Comparison of ENCODE assay signal across 13 cellular contexts in genomic region chr16:56980792-56981724, GRCh38. TPM values are rescaled to one million over a fixed set of nuclear protein-coding genes. Genes with fewer than 3 reads are reported as not detected.
DNase-seq lines count a peak whose midpoint lies in the region; ATAC-seq and TF ChIP-seq lines count a peak whose summit lies in the region.
"Had no signal": no experiment of that assay in that cellular context is flagged by ENCODE, and none has a peak within 500 bp of the region (broad histone marks: within the 10 kb centered on the region; RNA-seq: fewer than 3 reads in every experiment).

No MANE protein-coding gene starts in this region.

- H3K4me1 Mint-ChIP-seq in activated naive CD4-positive, alpha-beta T cell treated with anti-CD3 and anti-CD28 coated beads for 36 hours (ENCODE audit: low read depth), result peaks cover 48% of the 10 kb centered on the region
- peaks cover 52% of the 10 kb centered on the region for H3K4me1 Mint-ChIP-seq in activated T-helper 1 cell treated with anti-CD3 and anti-CD28 coated beads, Interleukin-12 subunit alpha, Interleukin-12 subunit beta, Interleukin-2, Interleukin-4 antibody, amounts not matched to agents 30 ng/mL and 10 ng/mL and 1 ng/mL, durations not matched to agents 14 hours and 24 hours and 36 hours (ENCODE audit: low read depth)
- H3K4me1 Mint-ChIP-seq in stimulated activated naive CD8-positive, alpha-beta T cell treated with anti-CD3 and anti-CD28 coated beads, Interleukin-15, amount 100 ng/mL, for 72 hours, result peaks cover 93% of the 10 kb centered on the region
- H3K4me1 Mint-ChIP-seq in HFFc6 (ENCODE audit: low read depth), result peaks cover 17% of the 10 kb centered on the region

- intact Hi-C loops in activated naive CD4-positive, alpha-beta T cell treated with anti-CD3 and anti-CD28 coated beads for 36 hours (cut with micrococcal nuclease), result no loop called here
- intact Hi-C loops in activated T-helper 1 cell treated with anti-CD3 and anti-CD28 coated beads, Interleukin-12 subunit alpha, Interleukin-12 subunit beta, Interleukin-2, Interleukin-4 antibody, amounts not matched to agents 30 ng/mL and 10 ng/mL and 1 ng/mL, durations not matched to agents 14 hours and 24 hours and 36 hours (cut with micrococcal nuclease), result no loop called here

- no peak for TF ChIP-seq CTCF in HFFc6 (IDR thresholded peaks at IDR 0.05)

- ATAC-seq in HG02981 (IDR thresholded peaks at IDR 0.05; ENCODE audit: unreplicated experiment), result peak; percentile 50
- peak; percentile 33 for ATAC-seq in stimulated activated naive CD8-positive, alpha-beta T cell treated with anti-CD3 and anti-CD28 coated beads, Interleukin-15, amount 100 ng/mL, for 72 hours
- ATAC-seq in GM21528 (IDR thresholded peaks at IDR 0.05; ENCODE audit: low FRiP score, unreplicated experiment), result no peak

- H3K27me3 Mint-ChIP-seq in activated naive CD4-positive, alpha-beta T cell treated with anti-CD3 and anti-CD28 coated beads for 36 hours (ENCODE audit: low read depth), result no peaks in the 10 kb centered on the region
- no peaks in the 10 kb centered on the region for H3K27me3 Mint-ChIP-seq in activated T-helper 1 cell treated with anti-CD3 and anti-CD28 coated beads, Interleukin-12 subunit alpha, Interleukin-12 subunit beta, Interleukin-2, Interleukin-4 antibody, amounts not matched to agents 30 ng/mL and 10 ng/mL and 1 ng/mL, durations not matched to agents 14 hours and 24 hours and 36 hours (ENCODE audit: insufficient read depth)
- H3K27me3 Mint-ChIP-seq in stimulated activated naive CD8-positive, alpha-beta T cell treated with anti-CD3 and anti-CD28 coated beads, Interleukin-15, amount 100 ng/mL, for 72 hours, result no peaks in the 10 kb centered on the region
- H3K27me3 Mint-ChIP-seq in HFFc6 (ENCODE audit: insufficient read depth), result no peaks in the 10 kb centered on the region; the same call in 1 of the 2 replicates

- no peak overlapping the region for H3K4me3 Mint-ChIP-seq in activated naive CD4-positive, alpha-beta T cell treated with anti-CD3 and anti-CD28 coated beads for 36 hours
- no peak overlapping the region for H3K4me3 Mint-ChIP-seq in activated T-helper 1 cell treated with anti-CD3 and anti-CD28 coated beads, Interleukin-12 subunit alpha, Interleukin-12 subunit beta, Interleukin-2, Interleukin-4 antibody, amounts not matched to agents 30 ng/mL and 10 ng/mL and 1 ng/mL, durations not matched to agents 14 hours and 24 hours and 36 hours
- H3K4me3 Mint-ChIP-seq in stimulated activated naive CD8-positive, alpha-beta T cell treated with anti-CD3 and anti-CD28 coated beads, Interleukin-15, amount 100 ng/mL, for 72 hours, result peak overlapping the region; percentile 72 to 74
- no peak overlapping the region for H3K4me3 Mint-ChIP-seq in HFFc6
- H3K4me3 Mint-ChIP-seq: brain had no signal

- peaks cover 16% of the 10 kb centered on the region for H3K36me3 Mint-ChIP-seq in activated naive CD4-positive, alpha-beta T cell treated with anti-CD3 and anti-CD28 coated beads for 36 hours (ENCODE audit: low read depth)
- peaks cover 33% of the 10 kb centered on the region for H3K36me3 Mint-ChIP-seq in activated T-helper 1 cell treated with anti-CD3 and anti-CD28 coated beads, Interleukin-12 subunit alpha, Interleukin-12 subunit beta, Interleukin-2, Interleukin-4 antibody, amounts not matched to agents 30 ng/mL and 10 ng/mL and 1 ng/mL, durations not matched to agents 14 hours and 24 hours and 36 hours (ENCODE audit: low read depth)
- H3K36me3 Mint-ChIP-seq in HFFc6 (ENCODE audit: low read depth), result 0 out of 2 replicates have a peak, but pooled peaks cover 7% of the 10 kb centered on the region
- H3K36me3 Mint-ChIP-seq: brain had no signal

- DNase-seq in activated naive CD4-positive, alpha-beta T cell treated with anti-CD3 and anti-CD28 coated beads for 36 hours, result no peak
- no peak for DNase-seq in activated naive CD4-positive, alpha-beta T cell (lab: John Stamatoyannopoulos, UW)
- no peak for DNase-seq in activated T-helper 1 cell treated with anti-CD3 and anti-CD28 coated beads, Interleukin-12 subunit alpha, Interleukin-12 subunit beta, Interleukin-2, Interleukin-4 antibody, amounts not matched to agents 30 ng/mL and 10 ng/mL and 1 ng/mL, durations not matched to agents 14 hours and 24 hours and 36 hours (ENCODE audit: low spot score)
- no peak for DNase-seq in stimulated activated naive CD8-positive, alpha-beta T cell treated with anti-CD3 and anti-CD28 coated beads, Interleukin-15, amount 100 ng/mL, for 72 hours
- no peak for DNase-seq in DMS 273 treated with DMSO at 0.1 percent for 48 hours (lab: John Stamatoyannopoulos, UW)
- DNase-seq in HFFc6, result no peak
- DNase-seq: activated CD8-positive, alpha-beta memory T cell treated with anti-CD3 and anti-CD28 coated beads, Interleukin-2, amount 50 U/mL, for 48 hours; hypothalamus; NCI-H1417 had no signal

- CTCF ChIA-PET in activated naive CD4-positive, alpha-beta T cell treated with anti-CD3 and anti-CD28 coated beads for 36 hours (lab: Charles Lee), result interaction anchor here (0.7 to 5.1 kb wide), 4 partner anchors 13 to 103 kb away, joined by 3 to 39 read pairs (median 4); no protein-coding TSS in a partner anchor

- H3K27ac Mint-ChIP-seq in activated naive CD4-positive, alpha-beta T cell treated with anti-CD3 and anti-CD28 coated beads for 36 hours, result peak overlapping the region; percentile 31
- H3K27ac Mint-ChIP-seq in activated T-helper 1 cell treated with anti-CD3 and anti-CD28 coated beads, Interleukin-12 subunit alpha, Interleukin-12 subunit beta, Interleukin-2, Interleukin-4 antibody, amounts not matched to agents 30 ng/mL and 10 ng/mL and 1 ng/mL, durations not matched to agents 14 hours and 24 hours and 36 hours, result peak overlapping the region; percentile 70
- peak overlapping the region; percentile 88 to 89 for H3K27ac Mint-ChIP-seq in stimulated activated naive CD8-positive, alpha-beta T cell treated with anti-CD3 and anti-CD28 coated beads, Interleukin-15, amount 100 ng/mL, for 72 hours
- no peak overlapping the region for H3K27ac Mint-ChIP-seq in HFFc6

- H3K9me3 Mint-ChIP-seq in activated naive CD4-positive, alpha-beta T cell treated with anti-CD3 and anti-CD28 coated beads for 36 hours, result no peaks in the 10 kb centered on the region
- no peaks in the 10 kb centered on the region for H3K9me3 Mint-ChIP-seq in activated T-helper 1 cell treated with anti-CD3 and anti-CD28 coated beads, Interleukin-12 subunit alpha, Interleukin-12 subunit beta, Interleukin-2, Interleukin-4 antibody, amounts not matched to agents 30 ng/mL and 10 ng/mL and 1 ng/mL, durations not matched to agents 14 hours and 24 hours and 36 hours
- no peaks in the 10 kb centered on the region for H3K9me3 Mint-ChIP-seq in stimulated activated naive CD8-positive, alpha-beta T cell treated with anti-CD3 and anti-CD28 coated beads, Interleukin-15, amount 100 ng/mL, for 72 hours
- H3K9me3 Mint-ChIP-seq in HFFc6, result no peaks in the 10 kb centered on the region
- H3K9me3 Mint-ChIP-seq: brain had no signal

RNA-seq across cellular contexts. Expression of gene NLRC5, which starts 8.3 kb away (rescaled TPM):
- 100 to 1,000 TPM; 104 to 119 TPM for total RNA-seq in activated naive CD4-positive, alpha-beta T cell treated with anti-CD3 and anti-CD28 coated beads for 36 hours
- 164 and 175 TPM in 2 replicates for total RNA-seq in activated T-helper 1 cell treated with anti-CD3 and anti-CD28 coated beads, Interleukin-12 subunit alpha, Interleukin-12 subunit beta, Interleukin-2, Interleukin-4 antibody, amounts not matched to agents 30 ng/mL and 10 ng/mL and 1 ng/mL, durations not matched to agents 14 hours and 24 hours and 36 hours
- total RNA-seq in HFFc6 (2021; fragmentation: NEBNext Ultra II Directional; extraction: Animal tissue kit (Norgen Biotek cat#: 25700)), result 10 to 100 TPM; 18.2 to 26.2 (median 21.7) TPM

RNA-seq across cellular contexts. Expression of gene CETP, which starts 19.3 kb away (rescaled TPM):
- not detected for total RNA-seq in activated naive CD4-positive, alpha-beta T cell treated with anti-CD3 and anti-CD28 coated beads for 36 hours
- 0.23 and 0.24 TPM in 2 replicates for total RNA-seq in activated T-helper 1 cell treated with anti-CD3 and anti-CD28 coated beads, Interleukin-12 subunit alpha, Interleukin-12 subunit beta, Interleukin-2, Interleukin-4 antibody, amounts not matched to agents 30 ng/mL and 10 ng/mL and 1 ng/mL, durations not matched to agents 14 hours and 24 hours and 36 hours
- total RNA-seq in HFFc6 (2021; fragmentation: NEBNext Ultra II Directional; extraction: Animal tissue kit (Norgen Biotek cat#: 25700)), result not detected
- total RNA-seq: T-helper 2 cell treated with Interferon-gamma antibody and Interleukin-4, amounts not matched to agents 100 ng/mL and 5 ng/mL, for 36 hours had no signal

RNA-seq across cellular contexts. Expression of gene HERPUD1, which starts 49.1 kb away (rescaled TPM):
- 100 to 1,000 TPM; 118 to 120 TPM for total RNA-seq in activated naive CD4-positive, alpha-beta T cell treated with anti-CD3 and anti-CD28 coated beads for 36 hours
- total RNA-seq in activated T-helper 1 cell treated with anti-CD3 and anti-CD28 coated beads, Interleukin-12 subunit alpha, Interleukin-12 subunit beta, Interleukin-2, Interleukin-4 antibody, amounts not matched to agents 30 ng/mL and 10 ng/mL and 1 ng/mL, durations not matched to agents 14 hours and 24 hours and 36 hours, result 176 and 178 TPM in 2 replicates
- total RNA-seq in HFFc6 (2021; fragmentation: NEBNext Ultra II Directional; extraction: Animal tissue kit (Norgen Biotek cat#: 25700)), result 100 to 1,000 TPM in 3 of 6 experiments, 10 to 100 TPM in 3; 87.9 to 109 (median 96.9) TPM

Comparison
In these comparisons a context has a peak if more than half of its experiments do, and no peak if none do; other contexts are left out.
1. H3K4me3 Mint-ChIP-seq: peak in stimulated activated naive CD8-positive, alpha-beta T cell treated with anti-CD3 and anti-CD28 coated beads, Interleukin-15, amount 100 ng/mL, for 72 hours (2 of 2); none in activated naive CD4-positive, alpha-beta T cell treated with anti-CD3 and anti-CD28 coated beads for 36 hours (single experiment), activated T-helper 1 cell treated with anti-CD3 and anti-CD28 coated beads, Interleukin-12 subunit alpha, Interleukin-12 subunit beta, Interleukin-2, Interleukin-4 antibody, amounts not matched to agents 30 ng/mL and 10 ng/mL and 1 ng/mL, durations not matched to agents 14 hours and 24 hours and 36 hours (single experiment) and HFFc6 (single experiment).